In genomic region chr22:47218671-47219070, GRCh38 we compare ENCODE assay signal across 17 cellular contexts.
"Had no signal": no experiment of that assay in that cellular context is flagged by ENCODE, and none has a peak within 500 bp of the region (broad histone marks: within the 10 kb centered on the region; RNA-seq: fewer than 3 reads in every experiment).

No MANE protein-coding gene starts in this region.

- ATAC-seq: activated naive CD4-positive, alpha-beta T cell treated with anti-CD3 and anti-CD28 coated beads, Interleukin-2, amount 50 U/mL, for 72 hours; right cardiac atrium; SK-N-SH treated with all-trans-retinoic acid at 6 μM for 48 hours; stimulated activated effector memory CD8-positive, alpha-beta T cell treated with anti-CD3 and anti-CD28 coated beads, Interleukin-12 subunit alpha, Interleukin-12 subunit beta, amount 100 ng/mL, for 72 hours; T-cell had no signal

- H3K9me3 ChIP-seq: adrenal gland, breast epithelium, prostate gland, thyroid gland had no signal

- DNase-seq: activated CD4-positive, CD25-positive, alpha-beta regulatory T cell; activated gamma-delta T cell treated with Interleukin-2 at 50 U/mL for 16 hours; effector CD8-positive, alpha-beta T cell; immature natural killer cell; midbrain; right cardiac atrium; small intestine; stimulated activated CD4-positive, alpha-beta T cell treated with anti-CD3 and anti-CD28 coated beads, Interleukin-4, amount 100 ng/mL, for 1 hour; T1000; thyroid gland had no signal

- H3K27me3 ChIP-seq: adrenal gland, breast epithelium, thyroid gland had no signal

- H3K4me1 ChIP-seq: adrenal gland, breast epithelium, prostate gland, thyroid gland had no signal

- H3K4me1 Mint-ChIP-seq: immature natural killer cell had no signal

- H3K27ac Mint-ChIP-seq: immature natural killer cell; stimulated activated effector memory CD8-positive, alpha-beta T cell treated with anti-CD3 and anti-CD28 coated beads, Interleukin-12 subunit alpha, Interleukin-12 subunit beta, amount 100 ng/mL, for 72 hours; T-cell had no signal

- H3K36me3 ChIP-seq: adrenal gland, breast epithelium, prostate gland, thyroid gland had no signal

- H3K9me3 Mint-ChIP-seq: activated naive CD4-positive, alpha-beta T cell treated with anti-CD3 and anti-CD28 coated beads, Interleukin-2, amount 50 U/mL, for 72 hours; immature natural killer cell; stimulated activated effector memory CD8-positive, alpha-beta T cell treated with anti-CD3 and anti-CD28 coated beads, Interleukin-12 subunit alpha, Interleukin-12 subunit beta, amount 100 ng/mL, for 72 hours; T-cell had no signal

- H3K4me3 Mint-ChIP-seq: immature natural killer cell; stimulated activated effector memory CD8-positive, alpha-beta T cell treated with anti-CD3 and anti-CD28 coated beads, Interleukin-12 subunit alpha, Interleukin-12 subunit beta, amount 100 ng/mL, for 72 hours; T-cell had no signal

- H3K36me3 Mint-ChIP-seq: activated naive CD4-positive, alpha-beta T cell treated with anti-CD3 and anti-CD28 coated beads, Interleukin-2, amount 50 U/mL, for 72 hours; stimulated activated effector memory CD8-positive, alpha-beta T cell treated with anti-CD3 and anti-CD28 coated beads, Interleukin-12 subunit alpha, Interleukin-12 subunit beta, amount 100 ng/mL, for 72 hours; T-cell had no signal

- H3K4me3 ChIP-seq: adrenal gland, breast epithelium, prostate gland, thyroid gland had no signal

- H3K27ac ChIP-seq: adrenal gland, breast epithelium, prostate gland, thyroid gland had no signal
